ENCODE assay signal across 12 cellular contexts in the genomic region with DNA sequence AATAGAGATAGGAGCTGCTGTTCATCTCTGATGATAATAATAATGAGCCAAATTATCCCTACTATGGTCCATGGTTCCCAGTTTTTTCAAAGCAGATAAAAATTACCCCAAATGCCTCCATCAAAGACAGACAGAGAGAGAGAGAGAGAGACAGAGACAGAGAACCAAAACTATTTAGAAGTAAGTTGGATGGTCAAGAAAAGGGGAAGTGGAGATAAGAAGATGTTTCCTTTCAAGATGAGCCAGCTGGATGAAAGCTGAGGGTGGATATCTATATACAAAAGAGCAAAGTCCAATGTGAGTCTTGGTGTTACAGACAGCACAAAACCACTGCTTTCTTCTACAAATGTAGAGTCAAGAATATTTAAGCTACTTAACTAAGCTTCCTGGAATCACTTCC.
DNase-seq lines count a peak whose midpoint lies in the region; ATAC-seq and TF ChIP-seq lines count a peak whose summit lies in the region.
"Had no signal": no experiment of that assay in that cellular context is flagged by ENCODE, and none has a peak within 500 bp of the region (broad histone marks: within the 10 kb centered on the region; RNA-seq: fewer than 3 reads in every experiment).

No MANE protein-coding gene starts in this region.

- TF ChIP-seq CTCF in GM13976 (IDR thresholded peaks at IDR 0.05; ENCODE audit: borderline replicate concordance, control extremely low read depth, extremely low read depth, insufficient read depth, missing control alignments) = no peak

- peak; percentile 20 for DNase-seq in GM13976 (ENCODE audit: low spot score)
- no peak for DNase-seq in activated CD4-positive, CD25-positive, alpha-beta regulatory T cell (lab: John Stamatoyannopoulos, UW)
- DNase-seq in kidney tubule cell (ENCODE audit: low spot score) = no peak
- no peak for DNase-seq in activated CD4-positive, alpha-beta T cell treated with anti-CD3 and anti-CD28 coated beads, Interleukin-2, amount 50 U/mL, for 1 hour
- no peak for DNase-seq in T1000 (lab: John Stamatoyannopoulos, UW)
- DNase-seq: activated naive CD4-positive, alpha-beta T cell treated with Interleukin-2 at 50 U/mL for 16 hours; NCI-H1930 had no signal

- in situ Hi-C loops in GM13976 (cut with MboI; ENCODE audit: low sequenced_read_pairs, unreplicated experiment) = no loop called here

- peak; percentile 99 for ATAC-seq in GM19455 (IDR thresholded peaks at IDR 0.05; ENCODE audit: unreplicated experiment)
- ATAC-seq in HG02885 (IDR thresholded peaks at IDR 0.05; ENCODE audit: poor library complexity, unreplicated experiment) = peak; percentile 95
- ATAC-seq in HG03575 (IDR thresholded peaks at IDR 0.05; ENCODE audit: extremely low read depth, insufficient number of reproducible peaks, low FRiP score, unreplicated experiment) = peak; percentile 87
- ATAC-seq: activated CD4-positive, CD25-positive, alpha-beta regulatory T cell treated with anti-CD3 and anti-CD28 coated beads, Interleukin-2, amount 50 U/mL, for 24 hours; gastroesophageal sphincter had no signal
